16 cellular contexts compared by ENCODE assay signal in genomic region chr1:240232548-240232947, GRCh38.
DNase-seq lines count a peak whose midpoint lies in the region; ATAC-seq and TF ChIP-seq lines count a peak whose summit lies in the region.
"Had no signal": no experiment of that assay in that cellular context is flagged by ENCODE, and none has a peak within 500 bp of the region (broad histone marks: within the 10 kb centered on the region; RNA-seq: fewer than 3 reads in every experiment).

No MANE protein-coding gene starts in this region.

- peak; percentile 84 for DNase-seq in EL
- DNase-seq in NCI-H460 (ENCODE audit: extremely low read depth, low read depth): peak; percentile 30
- peak; percentile 70 for DNase-seq in dedifferentiated amniotic fluid mesenchymal stem cell (ENCODE audit: extremely low spot score)
- DNase-seq in retinal pigment epithelial cell (ENCODE audit: low read depth): peak; percentile 91
- DNase-seq in left lobe of liver (ENCODE audit: low spot score): no peak
- DNase-seq in trophoblast cell: no peak
- DNase-seq in activated CD4-positive, alpha-beta T cell treated with anti-CD3 and anti-CD28 coated beads, Interleukin-2, amount 50 U/mL, for 4 hours: no peak
- DNase-seq: activated CD4-positive, CD25-positive, alpha-beta regulatory T cell; DMS79; endodermal cell; midbrain; NCI-H2081 treated with DMSO at 0.1 percent for 48 hours; NCI-H524 treated with DMSO at 0.1 percent for 48 hours; nephron progenitor cell; small intestine; stimulated activated CD4-positive, alpha-beta T cell treated with anti-CD3 and anti-CD28 coated beads, Interleukin-4, amount 100 ng/mL, for 4 hours had no signal

- H2AK5ac ChIP-seq in trophoblast cell (ENCODE audit: low read length): no peak overlapping the region

- H3K9me3 ChIP-seq in trophoblast cell (ENCODE audit: insufficient read depth, low read depth, low read length): no peaks in the 10 kb centered on the region

- no peak overlapping the region for H3K18ac ChIP-seq in trophoblast cell (ENCODE audit: low read length)

- no peak overlapping the region for H2BK120ac ChIP-seq in trophoblast cell (ENCODE audit: insufficient read depth, low read length, poor library complexity)

- H4K12ac ChIP-seq in trophoblast cell (ENCODE audit: low read depth, low read length): no peak overlapping the region

- no peak overlapping the region for H3K9ac ChIP-seq in trophoblast cell (ENCODE audit: low read length)

- no peak overlapping the region for H2AFZ ChIP-seq in trophoblast cell (ENCODE audit: insufficient read depth, low read length, poor library complexity)

- no peak overlapping the region for H4K91ac ChIP-seq in trophoblast cell (ENCODE audit: low read depth, low read length)

- no CpG with 5 or more reads among the region's 2 CpGs for WGBS in trophoblast cell (ENCODE audit: extremely low coverage, insufficient coverage, insufficient read length)

- no peak overlapping the region for H3K23ac ChIP-seq in trophoblast cell (ENCODE audit: low read length)

- ATAC-seq in left lobe of liver: no peak

- TF ChIP-seq CTCF in retinal pigment epithelial cell (conservative IDR thresholded peaks at IDR 0.05; ENCODE audit: low read depth, low read length): no peak

- no peak overlapping the region for H2BK12ac ChIP-seq in trophoblast cell (ENCODE audit: low read length)

- no peaks in the 10 kb centered on the region for H3K79me2 ChIP-seq in trophoblast cell (ENCODE audit: control insufficient read depth, insufficient read depth, low read length, poor library complexity)

- H4K8ac ChIP-seq in trophoblast cell (ENCODE audit: low read depth, low read length): no peak overlapping the region

- no peaks in the 10 kb centered on the region for H3K79me1 ChIP-seq in trophoblast cell (ENCODE audit: low read length)

- H3K27me3 ChIP-seq in trophoblast cell (ENCODE audit: insufficient read depth, low read length): no peaks in the 10 kb centered on the region

- H3K4me1 ChIP-seq in trophoblast cell (ENCODE audit: control insufficient read depth in 1 of 2, insufficient read depth in 2 of 2, low read length in 2 of 2): peaks cover 0 to 3% of the 10 kb centered on the region in 2 experiments

- no peak overlapping the region for H3K4ac ChIP-seq in trophoblast cell (ENCODE audit: low read depth, low read length)

- H3K36me3 ChIP-seq in trophoblast cell (ENCODE audit: control insufficient read depth in 1 of 2, insufficient read depth in 2 of 2, low read length in 2 of 2): no peaks in the 10 kb centered on the region

- H3K14ac ChIP-seq in trophoblast cell (ENCODE audit: low read length): no peak overlapping the region

- H3K4me2 ChIP-seq in trophoblast cell (ENCODE audit: low read length): no peak overlapping the region

- H3K4me3 ChIP-seq in retinal pigment epithelial cell (ENCODE audit: low read length): no peak overlapping the region
- no peak overlapping the region for H3K4me3 ChIP-seq in trophoblast cell (ENCODE audit: low read depth, low read length)

- no peak overlapping the region for H2BK5ac ChIP-seq in trophoblast cell (ENCODE audit: low read depth, low read length, poor library complexity)

- no peak overlapping the region for H3K27ac ChIP-seq in trophoblast cell (ENCODE audit: low read depth, low read length)

Comparison
In these comparisons a context has a peak if more than half of its experiments do, and no peak if none do; other contexts are left out.
1. DNase-seq: peak in EL (single experiment), NCI-H460 (single experiment), dedifferentiated amniotic fluid mesenchymal stem cell (single experiment) and retinal pigment epithelial cell (single experiment); none in left lobe of liver (single experiment), trophoblast cell (0 of 2) and activated CD4-positive, alpha-beta T cell treated with anti-CD3 and anti-CD28 coated beads, Interleukin-2, amount 50 U/mL, for 4 hours (0 of 2).